Comparison of ENCODE assay signal across 10 cellular contexts in the genomic region with DNA sequence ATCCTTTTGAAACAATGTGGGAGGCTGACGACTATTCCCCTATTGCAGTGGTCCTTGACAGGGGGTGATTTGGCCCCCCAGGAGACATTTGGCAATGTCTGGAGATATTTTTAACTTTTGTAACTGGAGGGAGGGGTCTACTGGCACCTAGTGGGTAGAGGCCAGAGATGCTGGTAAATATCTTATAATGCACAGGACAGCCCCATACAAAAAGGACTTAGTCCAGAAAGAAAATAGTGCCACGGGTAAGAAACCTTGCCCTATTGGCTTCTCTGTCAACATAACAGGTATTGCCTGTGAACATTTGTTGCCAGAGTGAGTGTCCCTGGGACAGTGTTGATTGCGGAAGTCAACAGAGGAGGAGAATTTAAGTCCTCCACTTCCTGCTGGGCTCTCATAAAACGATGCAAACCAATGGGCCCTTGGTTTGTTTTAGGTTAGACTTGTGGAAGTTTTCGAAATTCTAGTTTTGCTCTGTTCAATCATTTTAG.
DNase-seq lines count a peak whose midpoint lies in the region; ATAC-seq and TF ChIP-seq lines count a peak whose summit lies in the region.
"Had no signal": no experiment of that assay in that cellular context is flagged by ENCODE, and none has a peak within 500 bp of the region (broad histone marks: within the 10 kb centered on the region; RNA-seq: fewer than 3 reads in every experiment).

No MANE protein-coding gene starts in this region.

- H4K20me1 ChIP-seq in PC-9 (ENCODE audit: insufficient read depth), result no peaks in the 10 kb centered on the region

- H2AFZ ChIP-seq in PC-9, result no peak overlapping the region

- peaks cover 13% of the 10 kb centered on the region; the same call in 1 of the 2 replicates for H3K36me3 ChIP-seq in PC-9 (ENCODE audit: low read depth)
- no peaks in the 10 kb centered on the region for H3K36me3 ChIP-seq in upper lobe of right lung
- H3K36me3 ChIP-seq: SJCRH30 had no signal

- H3K4me3 ChIP-seq in PC-9 (no peak overlapping the region), upper lobe of right lung (no peak overlapping the region)
- H3K4me3 ChIP-seq: SJCRH30 had no signal

- CTCF ChIA-PET in PC-9 (lab: Charles Lee), result interaction anchor here (2.1 kb wide), 1 partner anchor 102 kb away, joined by 12 read pairs; the partner anchor contains the start of gene MAML2

- H3K4me1 Mint-ChIP-seq in activated naive CD8-positive, alpha-beta T cell (ENCODE audit: low read depth), result peaks cover 52% of the 10 kb centered on the region
- peaks cover 51% of the 10 kb centered on the region for H3K4me1 Mint-ChIP-seq in activated naive CD8-positive, alpha-beta T cell treated with anti-CD3 and anti-CD28 coated beads, Interleukin-2, amount 50 U/mL, for 24 hours

- TF ChIP-seq CTCF in PC-9 (conservative IDR thresholded peaks at IDR 0.05) (0 out of 2 replicates have a peak, but pooled peaks have one; percentile 4), upper lobe of right lung (IDR thresholded peaks at IDR 0.05) (peak; percentile 18)

- BruUV-seq in PC-9 (replicated peaks; lab: Mats Ljungman, UMichigan), result no TSS peak

- H3K9me3 ChIP-seq in PC-9 (ENCODE audit: insufficient read depth, low read depth), result no peaks in the 10 kb centered on the region
- no peaks in the 10 kb centered on the region for H3K9me3 ChIP-seq in upper lobe of right lung
- H3K9me3 ChIP-seq: SJCRH30 had no signal

- intact Hi-C loops in PC-9 (cut with micrococcal nuclease; ENCODE audit: unreplicated experiment) (loop anchor here (5.0 to 10.0 kb wide), 4 partner anchors 151 to 317 kb away; partner anchors contain the start of genes JRKL and MTMR2), left colon (cut with DNase I, micrococcal nuclease) (no loop called here), upper lobe of right lung (cut with DNase I) (no loop called here)

- no peaks in the 10 kb centered on the region for H3K9me3 Mint-ChIP-seq in activated naive CD8-positive, alpha-beta T cell (ENCODE audit: low read depth)
- H3K9me3 Mint-ChIP-seq in activated naive CD8-positive, alpha-beta T cell treated with anti-CD3 and anti-CD28 coated beads, Interleukin-2, amount 50 U/mL, for 24 hours, result no peaks in the 10 kb centered on the region

- peaks cover 90% of the 10 kb centered on the region for H3K79me2 ChIP-seq in PC-9 (ENCODE audit: low read depth)

- peaks cover 58% of the 10 kb centered on the region for H3K4me1 ChIP-seq in PC-9 (replicated peaks; ENCODE audit: insufficient read depth)
- peaks cover 51% of the 10 kb centered on the region for H3K4me1 ChIP-seq in upper lobe of right lung
- H3K4me1 ChIP-seq: SJCRH30 had no signal

- H3K4me2 ChIP-seq in PC-9, result peak overlapping the region; percentile 87

- ATAC-seq in activated naive CD8-positive, alpha-beta T cell treated with anti-CD3 and anti-CD28 coated beads, Interleukin-2, amount 50 U/mL, for 24 hours, result no peak
- peak; percentile 86 for ATAC-seq in left colon
- ATAC-seq in upper lobe of right lung, result no peak

- peaks cover 45% of the 10 kb centered on the region for H3F3A ChIP-seq in PC-9 (ENCODE audit: insufficient read depth, low read depth)

- H3K36me3 Mint-ChIP-seq in activated naive CD8-positive, alpha-beta T cell, result peaks cover 2% of the 10 kb centered on the region
- no peaks in the 10 kb centered on the region for H3K36me3 Mint-ChIP-seq in activated naive CD8-positive, alpha-beta T cell treated with anti-CD3 and anti-CD28 coated beads, Interleukin-2, amount 50 U/mL, for 24 hours (ENCODE audit: low read depth)

- H3K27me3 Mint-ChIP-seq in activated naive CD8-positive, alpha-beta T cell, result no peaks in the 10 kb centered on the region
- no peaks in the 10 kb centered on the region for H3K27me3 Mint-ChIP-seq in activated naive CD8-positive, alpha-beta T cell treated with anti-CD3 and anti-CD28 coated beads, Interleukin-2, amount 50 U/mL, for 24 hours

- peak overlapping the region; percentile 94 for H3K27ac ChIP-seq in PC-9
- H3K27ac ChIP-seq in upper lobe of right lung, result peak overlapping the region; percentile 79
- H3K27ac ChIP-seq: SJCRH30 had no signal

- DNase-seq in activated naive CD8-positive, alpha-beta T cell treated with anti-CD3 and anti-CD28 coated beads, Interleukin-2, amount 50 U/mL, for 24 hours, result no peak
- DNase-seq in PC-9, result no peak
- peak in 1 of 2 donors; percentile 70 for DNase-seq in left colon
- DNase-seq in upper lobe of right lung, result no peak
- no peak for DNase-seq in retina
- no peak for DNase-seq in COR-L47 (lab: John Stamatoyannopoulos, UW)
- DNase-seq in GM03348 (ENCODE audit: low spot score), result no peak
- DNase-seq: activated gamma-delta T cell, SJCRH30 had no signal

- POLR2A ChIA-PET in PC-9 (lab: Charles Lee; ENCODE audit: unreplicated experiment), result no interaction called here

- H3K27me3 ChIP-seq in PC-9 (ENCODE audit: insufficient read depth, low read depth), result no peaks in the 10 kb centered on the region
- H3K27me3 ChIP-seq in upper lobe of right lung, result no peaks in the 10 kb centered on the region
- H3K27me3 ChIP-seq: SJCRH30 had no signal

- H3K27ac Mint-ChIP-seq in activated naive CD8-positive, alpha-beta T cell, result peak overlapping the region; percentile 77
- H3K27ac Mint-ChIP-seq in activated naive CD8-positive, alpha-beta T cell treated with anti-CD3 and anti-CD28 coated beads, Interleukin-2, amount 50 U/mL, for 24 hours, result no peak overlapping the region

- no peaks in the 10 kb centered on the region for H3K9me2 ChIP-seq in PC-9 (ENCODE audit: insufficient read depth)

- no peak overlapping the region for H3K4me3 Mint-ChIP-seq in activated naive CD8-positive, alpha-beta T cell
- no peak overlapping the region for H3K4me3 Mint-ChIP-seq in activated naive CD8-positive, alpha-beta T cell treated with anti-CD3 and anti-CD28 coated beads, Interleukin-2, amount 50 U/mL, for 24 hours
